In the genomic region with DNA sequence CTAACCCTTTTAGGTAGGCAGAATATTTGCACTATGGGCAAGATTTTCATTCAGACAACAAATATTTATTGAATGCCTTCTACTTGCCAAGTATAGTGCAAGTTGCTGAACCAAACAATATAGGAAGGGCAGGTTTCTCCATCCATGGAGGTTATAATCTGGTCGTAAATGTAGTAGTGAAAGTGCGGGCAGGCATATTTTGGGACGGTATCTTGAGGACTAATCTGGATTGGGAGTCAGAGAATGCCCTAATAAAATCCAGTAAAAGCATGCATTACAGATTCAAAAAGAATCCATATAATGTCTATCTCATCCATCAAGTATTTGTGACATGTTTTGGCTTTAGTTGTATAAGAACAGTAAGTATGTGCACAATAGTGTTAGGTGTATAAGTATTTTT, we compare ENCODE assay signal across 16 cellular contexts. TPM values are rescaled to one million over a fixed set of nuclear protein-coding genes. Genes with fewer than 3 reads are reported as not detected.
A peak's percentile ranks its signal among the peaks of the same experiment; 100 is the strongest.
DNase-seq lines count a peak whose midpoint lies in the region; ATAC-seq and TF ChIP-seq lines count a peak whose summit lies in the region.
"Had no signal": no experiment of that assay in that cellular context is flagged by ENCODE, and none has a peak within 500 bp of the region (broad histone marks: within the 10 kb centered on the region; RNA-seq: fewer than 3 reads in every experiment).

No MANE protein-coding gene starts in this region.

- H3K27me3 Mint-ChIP-seq in activated CD4-positive, alpha-beta T cell treated with anti-CD3 and anti-CD28 coated beads for 36 hours = no peaks in the 10 kb centered on the region
- no peaks in the 10 kb centered on the region for H3K27me3 Mint-ChIP-seq in dendritic cell treated with granulocyte-macrophage colony-stimulating factor and Interleukin-4, amounts not matched to agents 40 ng/mL and 50 ng/mL, for 4 days
- H3K27me3 Mint-ChIP-seq in progenitor cell of endocrine pancreas = no peaks in the 10 kb centered on the region
- H3K27me3 Mint-ChIP-seq: naive B cell had no signal

- H3K23ac ChIP-seq in IMR-90 (ENCODE audit: low read depth, low read length) = no peak overlapping the region

- no peak for TF ChIP-seq POLR2A in IMR-90 (IDR thresholded peaks at IDR 0.05; ENCODE audit: low read depth, low read length)

- ATAC-seq in activated CD4-positive, alpha-beta T cell treated with anti-CD3 and anti-CD28 coated beads for 36 hours = no peak
- ATAC-seq in IMR-90 (ENCODE audit: low read depth) (no peak), Right ventricle myocardium superior (ENCODE audit: poor library complexity) (no peak)
- ATAC-seq: esophagus mucosa, lower lobe of right lung had no signal

- peak overlapping the region; percentile 21 for H2BK5ac ChIP-seq in IMR-90 (ENCODE audit: low read depth, low read length, poor library complexity, severe bottlenecking)

- H3K9ac ChIP-seq in IMR-90 (ENCODE audit: low read depth, low read length) = no peak overlapping the region

- no peak overlapping the region for H3K14ac ChIP-seq in IMR-90 (replicated peaks; ENCODE audit: low read depth, low read length)

- H3K9me1 ChIP-seq in IMR-90 (ENCODE audit: insufficient read depth, low read length) = no peaks in the 10 kb centered on the region

- H2AK9ac ChIP-seq in IMR-90 (replicated peaks; ENCODE audit: low read depth, low read length, poor library complexity) = no peak overlapping the region

- no peak overlapping the region for H4K91ac ChIP-seq in IMR-90 (ENCODE audit: insufficient read depth, low read depth, low read length)

- TF ChIP-seq RAD21 in IMR-90 (IDR thresholded peaks at IDR 0.05; ENCODE audit: low read length) = no peak

- H3K27me3 ChIP-seq in IMR-90 (ENCODE audit: control insufficient read depth, insufficient read depth, low read length) = no peaks in the 10 kb centered on the region
- H3K27me3 ChIP-seq: BLaER1 treated with 17β-estradiol and CSF1 and Interleukin-3, amounts not matched to agents 10 nM and 100 nM; cardiac muscle cell; tibial nerve had no signal

- no peak overlapping the region for H3K56ac ChIP-seq in IMR-90 (ENCODE audit: extremely low read depth, insufficient read depth, low read length)

- no peak for DNase-seq in activated CD4-positive, alpha-beta T cell treated with anti-CD3 and anti-CD28 coated beads for 36 hours
- DNase-seq in activated CD4-positive, alpha-beta T cell treated with anti-CD3 and anti-CD28 coated beads, Interleukin-2, amount 50 U/mL, for 4 hours = no peak
- DNase-seq in IMR-90 (no peak), progenitor cell of endocrine pancreas (ENCODE audit: low spot score, unreplicated experiment) (no peak), NCI-H345 (lab: John Stamatoyannopoulos, UW) (no peak), HUDEP-2 (lab: John Stamatoyannopoulos, UW; ENCODE audit: unreplicated experiment in 76 of 76) (no peak), Right ventricle myocardium superior (no peak)
- DNase-seq: Kasumi-1, lower lobe of right lung, naive B cell had no signal

- H3K18ac ChIP-seq in IMR-90 (ENCODE audit: low read depth, low read length) = no peak overlapping the region

- 0 out of 3 replicates have a peak overlapping the region, but pooled peaks have one; percentile 39 for H2BK15ac ChIP-seq in IMR-90 (ENCODE audit: low read depth, low read length)

- no peak overlapping the region for H2AFZ ChIP-seq in IMR-90 (replicated peaks; ENCODE audit: low read length, poor library complexity)

- no CpG with 5 or more reads among the region's 3 CpGs for WGBS in IMR-90 (ENCODE audit: extremely low coverage in 2 of 2, insufficient read length in 1 of 2), 2 experiments

- peaks cover 32% of the 10 kb centered on the region for H3K36me3 Mint-ChIP-seq in activated CD4-positive, alpha-beta T cell treated with anti-CD3 and anti-CD28 coated beads for 36 hours (ENCODE audit: low read depth)
- peaks cover 41% of the 10 kb centered on the region for H3K36me3 Mint-ChIP-seq in dendritic cell treated with granulocyte-macrophage colony-stimulating factor and Interleukin-4, amounts not matched to agents 40 ng/mL and 50 ng/mL, for 4 days (ENCODE audit: low read depth)
- H3K36me3 Mint-ChIP-seq in progenitor cell of endocrine pancreas (ENCODE audit: insufficient read depth) = no peaks in the 10 kb centered on the region
- H3K36me3 Mint-ChIP-seq: naive B cell had no signal

- peaks cover 3 to 10% of the 10 kb centered on the region in 2 experiments; a peak in 2 of 4 replicates for H3K79me1 ChIP-seq in IMR-90 (ENCODE audit: low read depth in 1 of 2, low read length in 2 of 2)

- H2BK120ac ChIP-seq in IMR-90 (ENCODE audit: low read depth, low read length) = peak overlapping the region; percentile 63; the same call in 1 of the 2 replicates

- H3K9me3 Mint-ChIP-seq in activated CD4-positive, alpha-beta T cell treated with anti-CD3 and anti-CD28 coated beads for 36 hours (ENCODE audit: low read depth) = no peaks in the 10 kb centered on the region
- H3K9me3 Mint-ChIP-seq in dendritic cell treated with granulocyte-macrophage colony-stimulating factor and Interleukin-4, amounts not matched to agents 40 ng/mL and 50 ng/mL, for 4 days = no peaks in the 10 kb centered on the region
- no peaks in the 10 kb centered on the region for H3K9me3 Mint-ChIP-seq in progenitor cell of endocrine pancreas (ENCODE audit: low read depth)
- H3K9me3 Mint-ChIP-seq: naive B cell had no signal

- no peak overlapping the region for H3K4me3 Mint-ChIP-seq in activated CD4-positive, alpha-beta T cell treated with anti-CD3 and anti-CD28 coated beads for 36 hours
- no peak overlapping the region for H3K4me3 Mint-ChIP-seq in dendritic cell treated with granulocyte-macrophage colony-stimulating factor and Interleukin-4, amounts not matched to agents 40 ng/mL and 50 ng/mL, for 4 days
- peak overlapping the region; percentile 40 for H3K4me3 Mint-ChIP-seq in progenitor cell of endocrine pancreas (ENCODE audit: low read depth)

- POLR2A ChIA-PET in activated CD4-positive, alpha-beta T cell treated with anti-CD3 and anti-CD28 coated beads for 36 hours (lab: Charles Lee) = interaction anchor here (1.4 to 3.6 kb wide), 5 partner anchors 10 to 36 kb away, joined by 7 to 27 read pairs (median 8); a partner anchor contains a TSS
- POLR2A ChIA-PET in IMR-90 (lab: Charles Lee; ENCODE audit: unreplicated experiment) = no interaction called here

- peaks cover 2% of the 10 kb centered on the region; the same call in 1 of the 2 replicates for H3K36me3 ChIP-seq in IMR-90 (ENCODE audit: control insufficient read depth, insufficient read depth, low read length)
- H3K36me3 ChIP-seq: cardiac muscle cell, HAP-1, lower lobe of right lung, tibial nerve had no signal

- TF ChIP-seq CTCF in IMR-90 (conservative IDR thresholded peaks at IDR 0.05; ENCODE audit: low read depth, low read length) (no peak), progenitor cell of endocrine pancreas (IDR thresholded peaks at IDR 0.05; ENCODE audit: unreplicated experiment) (no peak)

- intact Hi-C loops in activated CD4-positive, alpha-beta T cell treated with anti-CD3 and anti-CD28 coated beads for 36 hours (cut with DNase I, micrococcal nuclease) = loop anchor here (5.0 to 10.0 kb wide), 3 partner anchors 377 to 814 kb away; a partner anchor contains a TSS
- intact Hi-C loops in IMR-90 (cut with micrococcal nuclease) (no loop called here), Right ventricle myocardium superior (cut with DNase I) (loop anchor here (5.0 kb wide), 1 partner anchor 37 kb away; a partner anchor contains a TSS)
- intact Hi-C loops in dendritic cell treated with granulocyte-macrophage colony-stimulating factor and Interleukin-4, amounts not matched to agents 40 ng/mL and 50 ng/mL, for 4 days (cut with micrococcal nuclease) = loop anchor here (2.0 kb wide), 1 partner anchor 16 kb away; no protein-coding TSS in a partner anchor

- no peak overlapping the region for H4K8ac ChIP-seq in IMR-90 (ENCODE audit: low read depth in 2 of 2, low read length in 2 of 2)

- H3K4me1 Mint-ChIP-seq in activated CD4-positive, alpha-beta T cell treated with anti-CD3 and anti-CD28 coated beads for 36 hours = peaks cover 37% of the 10 kb centered on the region
- peaks cover 29% of the 10 kb centered on the region for H3K4me1 Mint-ChIP-seq in dendritic cell treated with granulocyte-macrophage colony-stimulating factor and Interleukin-4, amounts not matched to agents 40 ng/mL and 50 ng/mL, for 4 days (ENCODE audit: low read depth)
- H3K4me1 Mint-ChIP-seq in progenitor cell of endocrine pancreas (ENCODE audit: low read depth) = peaks cover 32% of the 10 kb centered on the region

- H3K4me3 ChIP-seq in IMR-90 (ENCODE audit: insufficient read depth, low read depth, low read length) = no peak overlapping the region
- H3K4me3 ChIP-seq: HAP-1 had no signal

- no peaks in the 10 kb centered on the region; the same call in 1 of the 2 replicates for H3K4me1 ChIP-seq in IMR-90 (ENCODE audit: control insufficient read depth, insufficient read depth, low read length)

- peaks cover 25% of the 10 kb centered on the region; the same call in 1 of the 2 replicates for H4K20me1 ChIP-seq in IMR-90 (ENCODE audit: insufficient read depth, low read length)

- no peak overlapping the region for H2AK5ac ChIP-seq in IMR-90 (ENCODE audit: low read depth, low read length)

- no TSS peak for BruUV-seq in IMR-90 (replicated peaks; lab: Mats Ljungman, UMichigan)

- dilution Hi-C loops in IMR-90 (cut with HindIII; ENCODE audit: low sequenced_read_pairs, unreplicated experiment) = no loop called here

- CTCF ChIA-PET in activated CD4-positive, alpha-beta T cell treated with anti-CD3 and anti-CD28 coated beads for 36 hours (lab: Charles Lee) = interaction anchor here (1.1 to 3.1 kb wide), 4 partner anchors 9 to 27 kb away, joined by 3 to 14 read pairs (median 4); no protein-coding TSS in a partner anchor
- CTCF ChIA-PET in IMR-90 (lab: Yijun Ruan, JAX) = no interaction called here

- no peak overlapping the region; the same call in 1 of the 2 replicates for H3K4ac ChIP-seq in IMR-90 (ENCODE audit: low read depth, low read length)

- peak overlapping the region; percentile 27 for H3K27ac Mint-ChIP-seq in activated CD4-positive, alpha-beta T cell treated with anti-CD3 and anti-CD28 coated beads for 36 hours
- H3K27ac Mint-ChIP-seq in dendritic cell treated with granulocyte-macrophage colony-stimulating factor and Interleukin-4, amounts not matched to agents 40 ng/mL and 50 ng/mL, for 4 days = peak overlapping the region; percentile 94
- H3K27ac Mint-ChIP-seq in progenitor cell of endocrine pancreas = no peak overlapping the region

- no peak overlapping the region for H4K5ac ChIP-seq in IMR-90 (ENCODE audit: low read depth, low read length)

- H3K4me2 ChIP-seq in IMR-90 (ENCODE audit: low read depth, low read length) = no peak overlapping the region

- H3K27ac ChIP-seq in IMR-90 (ENCODE audit: insufficient read depth, low read length) = no peak overlapping the region
- H3K27ac ChIP-seq: cardiac muscle cell had no signal

- in situ Hi-C loops in IMR-90 (cut with MboI; ENCODE audit: low sequenced_read_pairs) = no loop called here

- no peaks in the 10 kb centered on the region for H3K9me3 ChIP-seq in IMR-90 (ENCODE audit: control insufficient read depth, insufficient read depth, low read length)
- H3K9me3 ChIP-seq: BLaER1 treated with 17β-estradiol and CSF1 and Interleukin-3, amounts not matched to agents 10 nM and 100 nM; HAP-1; lower lobe of right lung; tibial nerve had no signal

- peak overlapping the region; percentile 52; the same call in 1 of the 2 replicates for H2BK20ac ChIP-seq in IMR-90 (ENCODE audit: low read depth, low read length)

RNA-seq across cellular contexts. Expression of a gene that starts 1.7 kb away (rescaled TPM):
- 100 to 1,000 TPM; 331 to 372 TPM for total RNA-seq in activated CD4-positive, alpha-beta T cell treated with anti-CD3 and anti-CD28 coated beads for 36 hours
- total RNA-seq in IMR-90 (2012; rRNA removed) = 106 and 115 TPM in 2 replicates
- 121 and 126 TPM in 2 replicates for polyA plus RNA-seq in IMR-90 (2012; rRNA removed)
- 41.8 and 55.5 TPM in 2 replicates for polyA plus RNA-seq in IMR-90 (2012; cell fraction: cytosol; rRNA removed)
- polyA plus RNA-seq in IMR-90 (2012; cell fraction: nucleus; rRNA removed; ENCODE audit: low replicate concordance) = 11.4 and 58.7 TPM in 2 replicates
- total RNA-seq in progenitor cell of endocrine pancreas = 119 and 124 TPM in 2 replicates
- 521 TPM for total RNA-seq in Right ventricle myocardium superior

RNA-seq across cellular contexts. Expression of a gene that starts 35.8 kb away (rescaled TPM):
- total RNA-seq in activated CD4-positive, alpha-beta T cell treated with anti-CD3 and anti-CD28 coated beads for 36 hours = 10 to 100 TPM; 57.5 to 96.0 TPM
- total RNA-seq in IMR-90 (2012; rRNA removed) (12.9 and 31.7 TPM in 2 replicates), progenitor cell of endocrine pancreas (45.7 and 53.3 TPM in 2 replicates), Right ventricle myocardium superior (39.9 TPM)
- polyA plus RNA-seq in IMR-90 (2012; rRNA removed) = 1.9 and 2.6 TPM in 2 replicates
- polyA plus RNA-seq in IMR-90 (2012; cell fraction: cytosol; rRNA removed) = 0.41 and 4.3 TPM in 2 replicates
- 2.5 and 4.6 TPM in 2 replicates for polyA plus RNA-seq in IMR-90 (2012; cell fraction: nucleus; rRNA removed; ENCODE audit: low replicate concordance)
